8 cellular contexts compared by ENCODE assay signal in the genomic region with DNA sequence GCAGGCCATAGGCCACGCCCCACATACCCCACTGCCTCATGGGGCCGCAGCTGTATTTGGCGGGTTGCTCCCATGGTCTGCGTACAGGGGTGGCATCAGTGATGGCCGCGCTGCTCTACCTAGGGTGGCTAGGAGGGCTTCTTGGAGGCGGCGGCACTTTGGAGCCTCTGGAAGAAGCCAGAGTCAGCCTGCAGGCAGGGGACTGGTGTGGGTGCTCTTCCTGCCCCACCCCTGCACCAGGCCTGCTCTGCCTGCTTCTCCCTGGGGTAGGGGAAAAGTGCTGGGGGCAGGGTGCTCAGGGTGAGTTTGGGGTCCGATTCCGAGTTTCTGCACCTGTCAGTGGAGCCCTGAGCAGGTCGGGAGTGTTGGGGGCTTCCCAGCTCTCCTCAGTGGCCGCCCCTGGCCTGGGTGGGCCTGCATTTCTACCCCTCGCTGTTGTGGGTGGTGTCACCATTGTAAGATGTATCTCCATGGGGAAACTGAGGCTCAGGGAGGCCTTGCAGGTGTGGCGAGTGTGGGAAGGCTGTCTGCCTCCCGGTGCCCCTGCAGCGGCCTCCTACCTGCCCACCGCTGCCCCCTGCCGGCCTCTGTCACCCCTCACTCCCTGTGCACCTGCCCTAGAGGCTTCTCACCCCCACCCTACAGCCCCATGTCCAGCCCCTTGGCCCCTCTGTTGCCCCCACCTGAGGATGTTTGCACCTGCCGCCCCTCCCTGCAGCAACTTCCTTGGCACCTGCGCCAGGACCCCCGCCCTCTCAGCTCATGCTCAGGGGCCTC. TPM values are rescaled to one million over a fixed set of nuclear protein-coding genes. Genes with fewer than 3 reads are reported as not detected.
DNase-seq lines count a peak whose midpoint lies in the region; ATAC-seq and TF ChIP-seq lines count a peak whose summit lies in the region.

No MANE protein-coding gene starts in this region.

- no peak overlapping the region for H3K27ac ChIP-seq in foreskin keratinocyte

- DNase-seq in HuH-7.5 (ENCODE audit: low spot score): peak; percentile 86
- peak; percentile 56 for DNase-seq in activated CD4-positive, alpha-beta T cell treated with anti-CD3 and anti-CD28 coated beads, Interleukin-2, amount 50 U/mL, for 1 hour
- DNase-seq in foreskin keratinocyte: no peak
- DNase-seq in stimulated activated CD8-positive, alpha-beta memory T cell treated with anti-CD3 and anti-CD28 coated beads, Interleukin-2, amount 100 ng/mL, for 48 hours (ENCODE audit: low read depth in 2 of 2): peak; percentile 45
- no peak for DNase-seq in NCI-H345 treated with DMSO at 0.1 percent for 48 hours (lab: John Stamatoyannopoulos, UW; ENCODE audit: unreplicated experiment)
- DNase-seq in dedifferentiated amniotic fluid mesenchymal stem cell (ENCODE audit: extremely low spot score): no peak
- DNase-seq in putamen (ENCODE audit: low spot score): no peak
- no peak for DNase-seq in lower leg skin (ENCODE audit: low spot score in 2 of 2)

- intact Hi-C loops in lower leg skin (cut with DNase I; ENCODE audit: low total_unique reads): no loop called here

- peaks cover 3% of the 10 kb centered on the region for H3K4me1 ChIP-seq in foreskin keratinocyte

- H3K27me3 ChIP-seq in foreskin keratinocyte: no peaks in the 10 kb centered on the region

- no peak for ATAC-seq in foreskin keratinocyte

- peak; percentile 56 for TF ChIP-seq CTCF in foreskin keratinocyte (conservative IDR thresholded peaks at IDR 0.05)
- no peak for TF ChIP-seq CTCF in lower leg skin (IDR thresholded peaks at IDR 0.05)

- 84 to 86% methylated on average over 19 to 21 of the region's 21 CpGs for WGBS in lower leg skin, 2 donors

- no peak overlapping the region for H3K4me3 ChIP-seq in lower leg skin (ENCODE audit: low read depth, poor library complexity, severe bottlenecking)

- TF ChIP-seq POLR2A in lower leg skin (IDR thresholded peaks at IDR 0.05): no peak

RNA-seq across cellular contexts. Expression of a gene that starts 5.5 kb away (rescaled TPM):
- total RNA-seq in foreskin keratinocyte (35.1 and 37.3 TPM in 2 replicates), lower leg skin (10 to 100 TPM; 41.8 to 80.8 (median 58.5) TPM)
- polyA plus RNA-seq in foreskin keratinocyte: 16.9 and 17.0 TPM in 2 replicates

RNA-seq across cellular contexts. Expression of a gene that starts 54.1 kb away (rescaled TPM):
- total RNA-seq in foreskin keratinocyte: not detected in 2 replicates
- polyA plus RNA-seq in foreskin keratinocyte: 0.02 and 0.03 TPM in 2 replicates
- 1 to 10 TPM in 3 of 4 donors, under 1 TPM in 1; 0.84 to 2.6 (median 1.2) TPM for total RNA-seq in lower leg skin

Comparison
In these comparisons a context has a peak if more than half of its experiments do, and no peak if none do; other contexts are left out.
1. DNase-seq: peak in HuH-7.5 (single experiment), activated CD4-positive, alpha-beta T cell treated with anti-CD3 and anti-CD28 coated beads, Interleukin-2, amount 50 U/mL, for 1 hour (single experiment) and stimulated activated CD8-positive, alpha-beta memory T cell treated with anti-CD3 and anti-CD28 coated beads, Interleukin-2, amount 100 ng/mL, for 48 hours (2 of 2); none in foreskin keratinocyte (0 of 2), NCI-H345 treated with DMSO at 0.1 percent for 48 hours (single experiment), dedifferentiated amniotic fluid mesenchymal stem cell (single experiment), putamen (single experiment) and lower leg skin (0 of 2).